16 cellular contexts compared by ENCODE assay signal in the genomic region with DNA sequence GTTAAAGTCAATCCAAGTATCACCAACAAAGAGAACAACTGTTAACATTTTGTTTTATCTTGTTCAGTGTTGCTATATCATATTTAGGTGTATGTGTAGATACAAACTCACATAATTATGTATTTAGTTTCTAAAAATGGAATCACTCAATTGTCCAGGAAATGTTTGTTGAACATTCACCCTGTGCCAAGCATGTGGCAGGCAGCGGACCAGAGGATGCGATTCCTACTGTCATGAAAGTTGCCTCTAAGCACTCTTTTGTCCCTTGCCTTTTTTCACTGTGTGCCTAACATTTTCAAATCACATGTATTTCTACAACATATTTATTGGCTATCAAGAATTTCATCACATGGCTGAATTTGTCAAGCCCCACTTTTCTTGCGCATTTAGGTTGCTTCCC. TPM values are rescaled to one million over a fixed set of nuclear protein-coding genes. Genes with fewer than 3 reads are reported as not detected.
A peak's percentile ranks its signal among the peaks of the same experiment; 100 is the strongest.
DNase-seq lines count a peak whose midpoint lies in the region; ATAC-seq and TF ChIP-seq lines count a peak whose summit lies in the region.
"Had no signal": no experiment of that assay in that cellular context is flagged by ENCODE, and none has a peak within 500 bp of the region (broad histone marks: within the 10 kb centered on the region; RNA-seq: fewer than 3 reads in every experiment).

No MANE protein-coding gene starts in this region.

- no peak overlapping the region for H3K27ac ChIP-seq in BLaER1
- H3K27ac ChIP-seq in IMR-90 (ENCODE audit: insufficient read depth, low read length), result no peak overlapping the region
- H3K27ac ChIP-seq in RWPE2 (ENCODE audit: poor library complexity, severe bottlenecking), result peak overlapping the region; percentile 99

- ATAC-seq in IMR-90 (ENCODE audit: low read depth) (no peak), RWPE2 (ENCODE audit: low read depth) (no peak)
- no peak for ATAC-seq in natural killer cell treated with Interleukin-12 subunit alpha and Interleukin-12 subunit beta and Interleukin-15 and Interleukin-18, amount 100 ng/mL, for 72 hours
- ATAC-seq: HepG2 had no signal

- no peak overlapping the region for H4K5ac ChIP-seq in IMR-90 (ENCODE audit: low read depth, low read length)

- dilution Hi-C loops in IMR-90 (cut with HindIII; ENCODE audit: low sequenced_read_pairs, unreplicated experiment), result no loop called here

- H3K9me3 ChIP-seq in BLaER1 (peaks cover 7% of the 10 kb centered on the region; the same call in 1 of the 2 replicates), IMR-90 (ENCODE audit: control insufficient read depth, insufficient read depth, low read length) (peaks cover 5% of the 10 kb centered on the region; the same call in 1 of the 2 replicates), RWPE2 (ENCODE audit: severe bottlenecking) (no peaks in the 10 kb centered on the region)
- H3K9me3 ChIP-seq: Caco-2, HAP-1 had no signal

- no peaks in the 10 kb centered on the region for H3K9me1 ChIP-seq in IMR-90 (ENCODE audit: insufficient read depth, low read length)

- H3K9ac ChIP-seq in BLaER1 (no peak overlapping the region), IMR-90 (ENCODE audit: low read depth, low read length) (no peak overlapping the region)

- WGBS in IMR-90 (ENCODE audit: extremely low coverage in 2 of 2, insufficient read length in 1 of 2), 2 experiments, result 100% methylated on average over 2 of the region's 3 CpGs; no CpG with 5 or more reads in 1 of the 2 experiments

- 0 out of 2 replicates have a peak overlapping the region, but pooled peaks have one; percentile 24 for H2AK5ac ChIP-seq in IMR-90 (ENCODE audit: low read depth, low read length)

- no peak overlapping the region for H4K8ac ChIP-seq in IMR-90 (ENCODE audit: low read depth in 2 of 2, low read length in 2 of 2)

- no peak overlapping the region for H3K14ac ChIP-seq in IMR-90 (replicated peaks; ENCODE audit: low read depth, low read length)

- no peak overlapping the region for H2BK5ac ChIP-seq in IMR-90 (ENCODE audit: low read depth, low read length, poor library complexity, severe bottlenecking)

- H4K91ac ChIP-seq in IMR-90 (ENCODE audit: insufficient read depth, low read depth, low read length), result no peak overlapping the region

- no TSS peak for BruUV-seq in IMR-90 (replicated peaks; lab: Mats Ljungman, UMichigan)

- H3K4me1 ChIP-seq in BLaER1 (peaks cover 26% of the 10 kb centered on the region), IMR-90 (ENCODE audit: control insufficient read depth, insufficient read depth, low read length) (peaks cover 4% of the 10 kb centered on the region), RWPE2 (ENCODE audit: insufficient read depth, poor library complexity, severe bottlenecking) (peaks cover 29% of the 10 kb centered on the region)
- H3K4me1 ChIP-seq: HAP-1 had no signal

- no peak overlapping the region for H3K4ac ChIP-seq in IMR-90 (ENCODE audit: low read depth, low read length)

- no peak overlapping the region for H2AK9ac ChIP-seq in IMR-90 (replicated peaks; ENCODE audit: low read depth, low read length, poor library complexity)

- no peak overlapping the region for H3K23ac ChIP-seq in IMR-90 (ENCODE audit: low read depth, low read length)

- CTCF ChIA-PET in IMR-90 (lab: Yijun Ruan, JAX), result no interaction called here
- CTCF ChIA-PET in activated CD4-positive, alpha-beta memory T cell treated with anti-CD3 and anti-CD28 coated beads, Interleukin-2, amount 10 ng/mL, durations not matched to agents 7 days and 5 days (lab: Charles Lee), result no interaction called here

- no peak overlapping the region for H2AFZ ChIP-seq in IMR-90 (replicated peaks; ENCODE audit: low read length, poor library complexity)

- in situ Hi-C loops in IMR-90 (cut with MboI; ENCODE audit: low sequenced_read_pairs), result no loop called here

- H2BK120ac ChIP-seq in IMR-90 (ENCODE audit: low read depth, low read length), result no peak overlapping the region

- H2BK15ac ChIP-seq in IMR-90 (ENCODE audit: low read depth, low read length), result no peak overlapping the region

- no peaks in the 10 kb centered on the region for H3K9me3 Mint-ChIP-seq in nephron
- H3K9me3 Mint-ChIP-seq in activated CD4-positive, alpha-beta memory T cell treated with anti-CD3 and anti-CD28 coated beads, Interleukin-2, amount 10 ng/mL, durations not matched to agents 7 days and 5 days, result no peaks in the 10 kb centered on the region
- H3K9me3 Mint-ChIP-seq in natural killer cell treated with Interleukin-12 subunit alpha and Interleukin-12 subunit beta and Interleukin-15 and Interleukin-18, amount 100 ng/mL, for 72 hours, result no peaks in the 10 kb centered on the region

- H2BK20ac ChIP-seq in IMR-90 (ENCODE audit: low read depth, low read length), result no peak overlapping the region

- DNase-seq in IMR-90 (no peak), RWPE2 (ENCODE audit: low spot score) (no peak), activated gamma-delta T cell treated with Interleukin-2 at 50 U/mL for 16 hours (no peak), GM03348 (ENCODE audit: low spot score) (no peak)
- no peak for DNase-seq in activated CD4-positive, alpha-beta memory T cell treated with anti-CD3 and anti-CD28 coated beads, Interleukin-2, amount 10 ng/mL, durations not matched to agents 7 days and 5 days
- DNase-seq in natural killer cell treated with Interleukin-12 subunit alpha and Interleukin-12 subunit beta and Interleukin-15 and Interleukin-18, amount 100 ng/mL, for 72 hours (ENCODE audit: low spot score), result no peak
- DNase-seq: CD8-positive, alpha-beta memory T cell; DND-41; GDM1 had no signal

- H3K27ac Mint-ChIP-seq in nephron, result peak overlapping the region in 2 of 3 experiments; percentile 88 to 90
- no peak overlapping the region for H3K27ac Mint-ChIP-seq in activated CD4-positive, alpha-beta memory T cell treated with anti-CD3 and anti-CD28 coated beads, Interleukin-2, amount 10 ng/mL, durations not matched to agents 7 days and 5 days
- no peak overlapping the region for H3K27ac Mint-ChIP-seq in natural killer cell treated with Interleukin-12 subunit alpha and Interleukin-12 subunit beta and Interleukin-15 and Interleukin-18, amount 100 ng/mL, for 72 hours
- H3K27ac Mint-ChIP-seq: B cell; CD8-positive, alpha-beta memory T cell had no signal

- TF ChIP-seq POLR2A in IMR-90 (IDR thresholded peaks at IDR 0.05; ENCODE audit: low read depth, low read length), result no peak

- intact Hi-C loops in IMR-90 (cut with micrococcal nuclease), result no loop called here

- H3K36me3 ChIP-seq in BLaER1, result no peaks in the 10 kb centered on the region
- H3K36me3 ChIP-seq in IMR-90 (ENCODE audit: control insufficient read depth, insufficient read depth, low read length), result no peaks in the 10 kb centered on the region
- H3K36me3 ChIP-seq in RWPE2 (ENCODE audit: low read depth), result no peaks in the 10 kb centered on the region
- H3K36me3 ChIP-seq: HAP-1 had no signal

- H3K27me3 Mint-ChIP-seq in nephron (ENCODE audit: low read depth), result no peaks in the 10 kb centered on the region
- H3K27me3 Mint-ChIP-seq in activated CD4-positive, alpha-beta memory T cell treated with anti-CD3 and anti-CD28 coated beads, Interleukin-2, amount 10 ng/mL, durations not matched to agents 7 days and 5 days, result peaks cover 32% of the 10 kb centered on the region
- peaks cover 19 to 32% of the 10 kb centered on the region in 2 donors for H3K27me3 Mint-ChIP-seq in natural killer cell treated with Interleukin-12 subunit alpha and Interleukin-12 subunit beta and Interleukin-15 and Interleukin-18, amount 100 ng/mL, for 72 hours

- no peak overlapping the region for H3K4me3 ChIP-seq in BLaER1
- no peak overlapping the region for H3K4me3 ChIP-seq in IMR-90 (ENCODE audit: insufficient read depth, low read depth, low read length)
- H3K4me3 ChIP-seq in RWPE2 (ENCODE audit: severe bottlenecking), result no peak overlapping the region
- H3K4me3 ChIP-seq: HAP-1 had no signal

- no peak overlapping the region for H3K56ac ChIP-seq in IMR-90 (ENCODE audit: extremely low read depth, insufficient read depth, low read length)

- TF ChIP-seq RAD21 in IMR-90 (IDR thresholded peaks at IDR 0.05; ENCODE audit: low read length), result no peak

- H3K4me2 ChIP-seq in BLaER1, result peak overlapping the region; percentile 72
- no peak overlapping the region for H3K4me2 ChIP-seq in IMR-90 (ENCODE audit: low read depth, low read length)

- H4K20me1 ChIP-seq in BLaER1 (no peaks in the 10 kb centered on the region), IMR-90 (ENCODE audit: insufficient read depth, low read length) (no peaks in the 10 kb centered on the region)

- H3K4me1 Mint-ChIP-seq in nephron, result peaks cover 54% of the 10 kb centered on the region
- no peaks in the 10 kb centered on the region for H3K4me1 Mint-ChIP-seq in activated CD4-positive, alpha-beta memory T cell treated with anti-CD3 and anti-CD28 coated beads, Interleukin-2, amount 10 ng/mL, durations not matched to agents 7 days and 5 days
- H3K4me1 Mint-ChIP-seq in natural killer cell treated with Interleukin-12 subunit alpha and Interleukin-12 subunit beta and Interleukin-15 and Interleukin-18, amount 100 ng/mL, for 72 hours (ENCODE audit: low read depth in 2 of 2), result no peaks in the 10 kb centered on the region
- H3K4me1 Mint-ChIP-seq: CD8-positive, alpha-beta memory T cell had no signal

- no peak for TF ChIP-seq CTCF in IMR-90 (conservative IDR thresholded peaks at IDR 0.05; ENCODE audit: low read depth, low read length)
- TF ChIP-seq CTCF in RWPE2 (IDR thresholded peaks at IDR 0.05; ENCODE audit: poor library complexity, severe bottlenecking), result no peak
- no peak for TF ChIP-seq CTCF in nephron (IDR thresholded peaks at IDR 0.05; ENCODE audit: unreplicated experiment in 3 of 3)

- POLR2A ChIA-PET in IMR-90 (lab: Charles Lee; ENCODE audit: unreplicated experiment), result interaction anchor here (0.5 kb wide), 1 partner anchor 251 kb away, joined by 3 read pairs; no protein-coding TSS in a partner anchor
- POLR2A ChIA-PET in activated CD4-positive, alpha-beta memory T cell treated with anti-CD3 and anti-CD28 coated beads, Interleukin-2, amount 10 ng/mL, durations not matched to agents 7 days and 5 days (lab: Charles Lee), result no interaction called here

- no peaks in the 10 kb centered on the region for H3K79me1 ChIP-seq in IMR-90 (ENCODE audit: low read depth in 1 of 2, low read length in 2 of 2)

- H3K36me3 Mint-ChIP-seq in nephron (ENCODE audit: low read depth), result no peaks in the 10 kb centered on the region
- H3K36me3 Mint-ChIP-seq in activated CD4-positive, alpha-beta memory T cell treated with anti-CD3 and anti-CD28 coated beads, Interleukin-2, amount 10 ng/mL, durations not matched to agents 7 days and 5 days (ENCODE audit: low read depth), result no peaks in the 10 kb centered on the region
- H3K36me3 Mint-ChIP-seq in natural killer cell treated with Interleukin-12 subunit alpha and Interleukin-12 subunit beta and Interleukin-15 and Interleukin-18, amount 100 ng/mL, for 72 hours, result no peaks in the 10 kb centered on the region
- H3K36me3 Mint-ChIP-seq: CD8-positive, alpha-beta memory T cell had no signal

- H3K27me3 ChIP-seq in BLaER1, result no peaks in the 10 kb centered on the region
- no peaks in the 10 kb centered on the region for H3K27me3 ChIP-seq in IMR-90 (ENCODE audit: control insufficient read depth, insufficient read depth, low read length)
- no peaks in the 10 kb centered on the region for H3K27me3 ChIP-seq in RWPE2 (ENCODE audit: insufficient read depth, poor library complexity, severe bottlenecking)

- no peak overlapping the region for H3K4me3 Mint-ChIP-seq in nephron
- no peak overlapping the region for H3K4me3 Mint-ChIP-seq in activated CD4-positive, alpha-beta memory T cell treated with anti-CD3 and anti-CD28 coated beads, Interleukin-2, amount 10 ng/mL, durations not matched to agents 7 days and 5 days
- H3K4me3 Mint-ChIP-seq in natural killer cell treated with Interleukin-12 subunit alpha and Interleukin-12 subunit beta and Interleukin-15 and Interleukin-18, amount 100 ng/mL, for 72 hours, result no peak overlapping the region
- H3K4me3 Mint-ChIP-seq: B cell; CD14-positive monocyte; CD8-positive, alpha-beta memory T cell had no signal

- no peak overlapping the region for H3K18ac ChIP-seq in IMR-90 (ENCODE audit: low read depth, low read length)

RNA-seq across cellular contexts. Expression of a gene that starts 16.9 kb away (rescaled TPM):
- 237 and 268 TPM in 2 replicates for total RNA-seq in IMR-90 (2012; rRNA removed)
- 239 and 292 TPM in 2 replicates for polyA plus RNA-seq in IMR-90 (2012; rRNA removed)
- 370 and 502 TPM in 2 replicates for polyA plus RNA-seq in IMR-90 (2012; cell fraction: cytosol; rRNA removed)
- 218 and 328 TPM in 2 replicates for polyA plus RNA-seq in IMR-90 (2012; cell fraction: nucleus; rRNA removed; ENCODE audit: low replicate concordance)
- under 1 TPM; 0.33 to 0.38 TPM for total RNA-seq in activated CD4-positive, alpha-beta memory T cell treated with anti-CD3 and anti-CD28 coated beads, Interleukin-2, amount 10 ng/mL, durations not matched to agents 7 days and 5 days
- 1 to 10 TPM in 1 of 2 donors, under 1 TPM in 1; 0.81 to 2.4 TPM for total RNA-seq in natural killer cell treated with Interleukin-12 subunit alpha and Interleukin-12 subunit beta and Interleukin-15 and Interleukin-18, amount 100 ng/mL, for 72 hours
- total RNA-seq: CD8-positive, alpha-beta memory T cell had no signal
- polyA plus RNA-seq: CD8-positive, alpha-beta memory T cell had no signal

Comparison
In these comparisons a context has a peak if more than half of its experiments do, and no peak if none do; other contexts are left out.
1. H3K27ac Mint-ChIP-seq: peak in nephron (2 of 3); none in activated CD4-positive, alpha-beta memory T cell treated with anti-CD3 and anti-CD28 coated beads, Interleukin-2, amount 10 ng/mL, durations not matched to agents 7 days and 5 days (single experiment) and natural killer cell treated with Interleukin-12 subunit alpha and Interleukin-12 subunit beta and Interleukin-15 and Interleukin-18, amount 100 ng/mL, for 72 hours (0 of 2).
2. RNA of a gene that starts 16.9 kb away (total RNA-seq): 237 to 268 TPM in IMR-90; 0.81 to 2.4 TPM in natural killer cell treated with Interleukin-12 subunit alpha and Interleukin-12 subunit beta and Interleukin-15 and Interleukin-18, amount 100 ng/mL, for 72 hours and 0.33 to 0.38 TPM in activated CD4-positive, alpha-beta memory T cell treated with anti-CD3 and anti-CD28 coated beads, Interleukin-2, amount 10 ng/mL, durations not matched to agents 7 days and 5 days; every median in the first group is over 10 times any median in the second.